Comparison of ENCODE assay signal across 16 cellular contexts in the genomic region with DNA sequence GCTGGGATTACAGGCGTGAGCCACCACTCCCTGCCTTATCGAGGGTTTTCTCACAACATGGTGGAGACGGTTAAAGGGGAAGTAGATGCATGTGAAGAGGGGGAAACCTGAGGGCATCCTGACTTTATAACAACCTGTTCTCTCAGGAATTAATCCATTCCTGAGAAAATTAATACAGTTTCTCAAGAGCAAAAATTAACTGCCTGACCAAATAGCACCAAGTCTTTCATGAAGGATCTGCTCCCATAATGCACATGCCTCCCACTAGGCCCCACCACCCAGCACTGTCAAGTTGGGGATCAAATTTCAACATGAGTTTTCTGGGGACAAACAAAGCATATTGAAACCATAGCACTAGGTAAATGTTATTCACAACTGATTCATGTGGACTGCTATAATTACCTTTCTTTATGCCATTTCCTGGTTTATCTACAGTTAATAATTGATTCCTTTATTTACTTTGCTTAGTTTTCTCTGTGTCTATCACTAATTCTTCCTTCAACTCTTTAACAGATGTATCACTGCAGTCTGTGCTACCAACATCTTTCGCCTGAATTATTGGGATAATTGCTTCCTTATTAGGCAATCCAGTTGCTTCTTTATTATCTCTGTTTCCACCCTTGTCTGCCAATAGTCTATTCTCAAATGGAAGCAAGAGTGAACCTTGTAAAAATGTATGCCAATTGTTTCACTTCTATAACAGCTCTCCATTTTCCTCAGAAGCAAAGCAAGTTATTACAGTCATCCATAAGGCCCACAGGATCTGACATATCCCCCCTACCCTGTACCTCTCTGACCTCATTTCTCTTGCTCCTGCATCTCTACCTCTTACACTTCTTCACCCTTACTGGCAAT. TPM values are rescaled to one million over a fixed set of nuclear protein-coding genes. Genes with fewer than 3 reads are reported as not detected.
A peak's percentile ranks its signal among the peaks of the same experiment; 100 is the strongest.
DNase-seq lines count a peak whose midpoint lies in the region; ATAC-seq and TF ChIP-seq lines count a peak whose summit lies in the region.
"Had no signal": no experiment of that assay in that cellular context is flagged by ENCODE, and none has a peak within 500 bp of the region (broad histone marks: within the 10 kb centered on the region; RNA-seq: fewer than 3 reads in every experiment).

No MANE protein-coding gene starts in this region.

- intact Hi-C loops in body of pancreas (cut with DNase I), result no loop called here

- H2AFZ ChIP-seq in Loucy (ENCODE audit: low read length), result peak overlapping the region; percentile 48

- ATAC-seq in body of pancreas (peak; percentile 89), SK-N-SH treated with all-trans-retinoic acid at 6 μM for 48 hours (no peak), HG02840 (IDR thresholded peaks at IDR 0.05; ENCODE audit: low FRiP score, unreplicated experiment) (no peak)
- ATAC-seq: Right ventricle myocardium inferior had no signal

- DNase-seq in DMS153 (lab: John Stamatoyannopoulos, UW) (peak; percentile 66), body of pancreas (peak in 2 of 4 donors; percentile 21 to 23), anterior cingulate cortex (lab: John Stamatoyannopoulos, UW) (no peak), pons (ENCODE audit: low spot score) (no peak)
- DNase-seq: activated CD4-positive, alpha-beta T cell treated with anti-CD3 and anti-CD28 coated beads for 48 hours; activated T-cell treated with anti-CD3 and anti-CD28 coated beads, Interleukin-2, amount 50 U/mL, for 1 hour; EL; kidney; NCI-H524; stimulated activated CD4-positive, alpha-beta T cell treated with anti-CD3 and anti-CD28 coated beads, Interleukin-1b, Interleukin-23, amount 100 ng/mL, for 48 hours had no signal

- H3K9me3 ChIP-seq in Loucy (ENCODE audit: insufficient read depth, low read depth, low read length) (no peaks in the 10 kb centered on the region), body of pancreas (no peaks in the 10 kb centered on the region), mucosa of stomach (ENCODE audit: control insufficient read depth, low read length) (no peaks in the 10 kb centered on the region)
- H3K9me3 ChIP-seq: thoracic aorta had no signal

- no peaks in the 10 kb centered on the region for H3K79me2 ChIP-seq in Loucy (ENCODE audit: insufficient read depth, low read length)

- H3K4me2 ChIP-seq in Loucy (ENCODE audit: low read depth, low read length, poor library complexity, severe bottlenecking), result no peak overlapping the region

- H3K27me3 ChIP-seq in Loucy (ENCODE audit: insufficient read depth, low read length, poor library complexity, severe bottlenecking), result no peaks in the 10 kb centered on the region
- no peaks in the 10 kb centered on the region for H3K27me3 ChIP-seq in body of pancreas
- no peaks in the 10 kb centered on the region for H3K27me3 ChIP-seq in mucosa of stomach (ENCODE audit: control insufficient read depth, insufficient read depth, low read length)

- H3K27ac ChIP-seq in body of pancreas, result peak overlapping the region in 2 of 4 donors; percentile 6 to 21

- H3K4me1 ChIP-seq in Loucy (ENCODE audit: insufficient read depth, low read length, poor library complexity, severe bottlenecking) (no peaks in the 10 kb centered on the region), body of pancreas (peaks cover 14% of the 10 kb centered on the region), mucosa of stomach (ENCODE audit: control insufficient read depth, insufficient read depth, low read length) (peaks cover 37% of the 10 kb centered on the region)

- H3F3A ChIP-seq in Loucy (ENCODE audit: low read depth), result no peaks in the 10 kb centered on the region

- H3K4me3 ChIP-seq in Loucy (ENCODE audit: low read length, poor library complexity, severe bottlenecking), result no peak overlapping the region
- no peak overlapping the region for H3K4me3 ChIP-seq in body of pancreas
- no peak overlapping the region for H3K4me3 ChIP-seq in mucosa of stomach (ENCODE audit: low read length)
- H3K4me3 ChIP-seq: thoracic aorta had no signal

- H4K20me1 ChIP-seq in Loucy (ENCODE audit: insufficient read depth, low read length, poor library complexity, severe bottlenecking), result no peaks in the 10 kb centered on the region

- no peak for TF ChIP-seq CTCF in Loucy (conservative IDR thresholded peaks at IDR 0.05; ENCODE audit: low read length)
- TF ChIP-seq CTCF in body of pancreas (IDR thresholded peaks at IDR 0.05), result no peak

- TF ChIP-seq POLR2A in body of pancreas (IDR thresholded peaks at IDR 0.05), result no peak

- H3K9me2 ChIP-seq in Loucy (replicated peaks; ENCODE audit: low read depth, low read length), result no peaks in the 10 kb centered on the region

- WGBS in body of pancreas, 2 donors, result 64 to 67% methylated on average over 4 of the region's 4 CpGs

- H3K9ac ChIP-seq in Loucy (ENCODE audit: low read depth, low read length, poor library complexity, severe bottlenecking) (no peak overlapping the region), mucosa of stomach (ENCODE audit: low read length) (peak overlapping the region; percentile 42)

- H3K36me3 ChIP-seq in Loucy (ENCODE audit: insufficient read depth, low read length) (no peaks in the 10 kb centered on the region), body of pancreas (replicated peaks in 1 of 2; ENCODE audit: insufficient read depth in 1 of 2, low read depth in 2 of 2) (no peaks in the 10 kb centered on the region), mucosa of stomach (ENCODE audit: control insufficient read depth, insufficient read depth, low read length) (no peaks in the 10 kb centered on the region)
- H3K36me3 ChIP-seq: thoracic aorta had no signal

TF ChIP-seq in SK-N-SH treated with all-trans-retinoic acid at 6 μM for 48 hours, 23 proteins besides CTCF, POLR2A, EP300 and RAD21:
- no peak for TF ChIP-seq POU6F1 (CRISPR knock-in tag; IDR thresholded peaks at IDR 0.05; ENCODE audit: borderline replicate concordance, low read depth)

RNA-seq across cellular contexts. Expression of gene MICU1, which starts 12.9 kb away (rescaled TPM):
- 10 to 100 TPM; 14.0 to 23.1 TPM for total RNA-seq in body of pancreas

RNA-seq across cellular contexts. Expression of gene MCU, which starts 53.1 kb away (rescaled TPM):
- 10 to 100 TPM in 1 of 2 donors, 1 to 10 TPM in 1; 7.9 to 17.1 TPM for total RNA-seq in body of pancreas
